33 cellular contexts compared by ENCODE assay signal in the genomic region with DNA sequence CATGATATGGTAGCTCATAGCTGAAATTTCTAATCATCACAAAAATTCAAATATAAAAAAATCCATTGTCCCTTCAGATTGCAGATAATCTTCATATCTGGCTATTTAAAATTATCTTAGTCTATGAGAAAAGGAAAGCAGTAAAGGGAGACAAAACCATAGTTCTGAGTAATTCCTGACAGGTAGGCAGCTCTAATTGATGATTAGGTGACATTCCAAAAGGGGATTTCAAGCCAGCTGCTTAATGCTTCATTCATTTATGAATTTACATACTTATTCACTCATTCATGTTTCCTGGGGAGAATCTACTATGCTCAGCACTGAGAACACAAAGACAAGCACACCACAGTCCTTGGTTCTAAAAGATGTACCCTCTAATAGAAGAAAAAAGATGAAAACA.
A peak's percentile ranks its signal among the peaks of the same experiment; 100 is the strongest.
DNase-seq lines count a peak whose midpoint lies in the region; TF ChIP-seq lines count a peak whose summit lies in the region.
"Had no signal": no experiment of that assay in that cellular context is flagged by ENCODE, and none has a peak within 500 bp of the region (broad histone marks: within the 10 kb centered on the region; RNA-seq: fewer than 3 reads in every experiment).

No MANE protein-coding gene starts in this region.

- no peak overlapping the region for H3K4me3 Mint-ChIP-seq in MCF 10A (ENCODE audit: unreplicated experiment)
- H3K4me3 Mint-ChIP-seq in osteocyte (ENCODE audit: unreplicated experiment): no peak overlapping the region
- H3K4me3 Mint-ChIP-seq: B cell; CD14-positive monocyte; CD4-positive, alpha-beta memory T cell; CD4-positive, alpha-beta T cell; CD4-positive, CD25-positive, alpha-beta regulatory T cell; CD8-positive, alpha-beta memory T cell; CD8-positive, alpha-beta T cell had no signal

- no peaks in the 10 kb centered on the region for H3K27me3 ChIP-seq in mammary epithelial cell (ENCODE audit: insufficient read depth, low read length)
- no peaks in the 10 kb centered on the region for H3K27me3 ChIP-seq in neural cell (ENCODE audit: insufficient read depth, low read depth, low read length)
- H3K27me3 ChIP-seq: BE2C; BLaER1; BLaER1 treated with 17β-estradiol and CSF1 and Interleukin-3, amounts not matched to agents 10 nM and 100 nM had no signal

- no peak overlapping the region for H2AFZ ChIP-seq in mammary epithelial cell (ENCODE audit: low read depth, low read length)
- no peak overlapping the region for H2AFZ ChIP-seq in neural cell (ENCODE audit: low read depth, low read length)

- no peaks in the 10 kb centered on the region for H3F3A ChIP-seq in neural cell (ENCODE audit: insufficient read depth, low read length, poor library complexity, severe bottlenecking)

- no peaks in the 10 kb centered on the region for H3K4me1 ChIP-seq in mammary epithelial cell (ENCODE audit: insufficient read depth, low read length)
- H3K4me1 ChIP-seq: A549, BE2C, BLaER1, Caco-2 had no signal

- no peaks in the 10 kb centered on the region for H4K20me1 ChIP-seq in mammary epithelial cell (ENCODE audit: insufficient read depth, low read length)
- H4K20me1 ChIP-seq in neural cell (ENCODE audit: insufficient read depth): no peaks in the 10 kb centered on the region
- H4K20me1 ChIP-seq: BLaER1; BLaER1 treated with 17β-estradiol and CSF1 and Interleukin-3, amounts not matched to agents 10 nM and 100 nM had no signal

- H3K9me3 Mint-ChIP-seq in MCF 10A (ENCODE audit: unreplicated experiment) (no peaks in the 10 kb centered on the region), osteocyte (ENCODE audit: unreplicated experiment) (peaks cover 4% of the 10 kb centered on the region)

- H3K4me3 ChIP-seq in mammary epithelial cell (replicated peaks in 1 of 3; ENCODE audit: insufficient read depth in 1 of 3, low read depth in 2 of 3, low read length in 3 of 3): no peak overlapping the region
- H3K4me3 ChIP-seq in neural cell (ENCODE audit: low read length): no peak overlapping the region
- H3K4me3 ChIP-seq: A549; BLaER1; BLaER1 treated with 17β-estradiol and CSF1 and Interleukin-3, amounts not matched to agents 10 nM and 100 nM had no signal

- H3K36me3 ChIP-seq in mammary epithelial cell (ENCODE audit: insufficient read depth, low read length) (no peaks in the 10 kb centered on the region), neural cell (ENCODE audit: insufficient read depth, low read length) (no peaks in the 10 kb centered on the region)
- H3K36me3 ChIP-seq: BE2C; BLaER1; BLaER1 treated with 17β-estradiol and CSF1 and Interleukin-3, amounts not matched to agents 10 nM and 100 nM had no signal

- H3K9me2 ChIP-seq in neural cell (ENCODE audit: insufficient read depth, low read length): no peaks in the 10 kb centered on the region

- H3K4me1 Mint-ChIP-seq in MCF 10A (ENCODE audit: insufficient read depth, unreplicated experiment): peaks cover 5% of the 10 kb centered on the region
- peaks cover 45% of the 10 kb centered on the region for H3K4me1 Mint-ChIP-seq in osteocyte (ENCODE audit: unreplicated experiment)
- H3K4me1 Mint-ChIP-seq: B cell; CD14-positive monocyte; CD4-positive, alpha-beta memory T cell; CD4-positive, CD25-positive, alpha-beta regulatory T cell; CD8-positive, alpha-beta memory T cell had no signal

- H3K36me3 Mint-ChIP-seq in MCF 10A (ENCODE audit: insufficient read depth, unreplicated experiment) (peaks cover 5% of the 10 kb centered on the region), osteocyte (ENCODE audit: unreplicated experiment) (no peaks in the 10 kb centered on the region)
- H3K36me3 Mint-ChIP-seq: CD14-positive monocyte; CD4-positive, alpha-beta memory T cell; CD4-positive, CD25-positive, alpha-beta regulatory T cell; CD8-positive, alpha-beta memory T cell; CD8-positive, alpha-beta T cell had no signal

- no peaks in the 10 kb centered on the region for H3K9me3 ChIP-seq in mammary epithelial cell (replicated peaks; ENCODE audit: insufficient read depth, low read length)
- no peaks in the 10 kb centered on the region for H3K9me3 ChIP-seq in neural cell (ENCODE audit: low read length)
- H3K9me3 ChIP-seq: A549, BE2C, BLaER1, Caco-2 had no signal

- no TSS peak for BruUV-seq in MCF 10A (replicated peaks; lab: Mats Ljungman, UMichigan)
- BruUV-seq in mammary epithelial cell (replicated peaks; lab: Mats Ljungman, UMichigan): no TSS peak

- H3K27ac Mint-ChIP-seq in MCF 10A (ENCODE audit: low read depth, unreplicated experiment) (peak overlapping the region; percentile 8), osteocyte (ENCODE audit: unreplicated experiment) (peak overlapping the region; percentile 69)
- H3K27ac Mint-ChIP-seq: B cell; CD14-positive monocyte; CD4-positive, alpha-beta memory T cell; CD4-positive, alpha-beta T cell; CD4-positive, CD25-positive, alpha-beta regulatory T cell; CD8-positive, alpha-beta memory T cell; CD8-positive, alpha-beta T cell had no signal

- H3K79me2 ChIP-seq in mammary epithelial cell (ENCODE audit: insufficient read depth, low read length): no peaks in the 10 kb centered on the region
- no peaks in the 10 kb centered on the region for H3K79me2 ChIP-seq in neural cell (replicated peaks; ENCODE audit: insufficient read depth, low read length)

- H3K27ac ChIP-seq in mammary epithelial cell (ENCODE audit: insufficient read depth, low read depth, low read length): no peak overlapping the region
- no peak overlapping the region for H3K27ac ChIP-seq in neural cell (ENCODE audit: low read length)
- H3K27ac ChIP-seq: 22Rv1; A549; BLaER1; BLaER1 treated with 17β-estradiol and CSF1 and Interleukin-3, amounts not matched to agents 10 nM and 100 nM; C4-2B had no signal

- TF ChIP-seq RAD21 in neural cell (conservative IDR thresholded peaks at IDR 0.05): no peak

- POLR2A ChIA-PET in MCF 10A (lab: Yijun Ruan, JAX): interaction anchor here (1.3 kb wide), 1 partner anchor 17 kb away, joined by 3 read pairs; no protein-coding TSS in a partner anchor

- in situ Hi-C loops in mammary epithelial cell (cut with MboI; ENCODE audit: low sequenced_read_pairs in 2 of 2): loop anchor here in 1 of 2 donors (25.0 kb wide), 1 partner anchor 356 kb away; no protein-coding TSS in a partner anchor

- no peak for DNase-seq in MCF 10A (ENCODE audit: unreplicated experiment)
- no peak for DNase-seq in mammary epithelial cell
- DNase-seq in osteocyte (ENCODE audit: extremely low spot score, unreplicated experiment): no peak
- no peak for DNase-seq in CD1c-positive myeloid dendritic cell (ENCODE audit: extremely low spot score)
- no peak for DNase-seq in activated effector memory CD4-positive, alpha-beta T cell treated with anti-CD3 and anti-CD28 coated beads, Interleukin-2, amount 50 U/mL, for 16 hours
- DNase-seq: 8988T; ACHN; AML-193; BE2C; C1 segment of cervical spinal cord; Caco-2; Calu3; CD4-positive, alpha-beta memory T cell; CD4-positive, alpha-beta T cell; CD4-positive, CD25-positive, alpha-beta regulatory T cell; CD8-positive, alpha-beta memory T cell; CD8-positive, alpha-beta T cell; COR-L47; DMS 273 treated with DMSO at 0.1 percent for 48 hours; DMS153; DMS53; DMS79; DMS79 treated with DMSO at 0.1 percent for 48 hours; DND-41; EL had no signal

- CTCF ChIA-PET in MCF 10A (lab: Yijun Ruan, JAX) (interaction anchor here (1.5 kb wide), 1 partner anchor 434 kb away, joined by 3 read pairs; no protein-coding TSS in a partner anchor), mammary epithelial cell (lab: Charles Lee; ENCODE audit: low non-redundant PET) (no interaction called here)

- H3K9ac ChIP-seq in mammary epithelial cell (ENCODE audit: insufficient read depth, low read length): no peak overlapping the region
- no peak overlapping the region for H3K9ac ChIP-seq in neural cell (ENCODE audit: low read length)
- H3K9ac ChIP-seq: BLaER1; BLaER1 treated with 17β-estradiol and CSF1 and Interleukin-3, amounts not matched to agents 10 nM and 100 nM had no signal

- peak; percentile 82 for TF ChIP-seq EP300 in neural cell (conservative IDR thresholded peaks at IDR 0.05; ENCODE audit: poor library complexity, severe bottlenecking)

- dilution Hi-C loops in mammary epithelial cell (cut with HindIII; ENCODE audit: low sequenced_read_pairs): no loop called here

- intact Hi-C loops in MCF 10A (cut with micrococcal nuclease) (no loop called here), mammary epithelial cell (cut with micrococcal nuclease) (no loop called here)

- TF ChIP-seq CTCF in MCF 10A (IDR thresholded peaks at IDR 0.05; ENCODE audit: unreplicated experiment) (no peak), mammary epithelial cell (conservative IDR thresholded peaks at IDR 0.05 in 1 of 2, IDR thresholded peaks at IDR 0.05 in 1 of 2; ENCODE audit: extremely low read depth in 1 of 2, insufficient read depth in 1 of 2, low read depth in 1 of 2, low read length in 2 of 2) (no peak), neural cell (IDR thresholded peaks at IDR 0.05; ENCODE audit: poor library complexity, severe bottlenecking) (no peak), osteocyte (IDR thresholded peaks at IDR 0.05) (no peak)

- no peak overlapping the region for H3K4me2 ChIP-seq in mammary epithelial cell (ENCODE audit: insufficient read depth, low read depth, low read length)
- H3K4me2 ChIP-seq in neural cell (ENCODE audit: low read length): no peak overlapping the region
- H3K4me2 ChIP-seq: A549; BLaER1; BLaER1 treated with 17β-estradiol and CSF1 and Interleukin-3, amounts not matched to agents 10 nM and 100 nM had no signal

- H3K27me3 Mint-ChIP-seq in MCF 10A (ENCODE audit: insufficient read depth, unreplicated experiment) (no peaks in the 10 kb centered on the region), osteocyte (ENCODE audit: unreplicated experiment) (no peaks in the 10 kb centered on the region)
- H3K27me3 Mint-ChIP-seq: B cell; CD4-positive, alpha-beta memory T cell; CD4-positive, alpha-beta T cell; CD4-positive, CD25-positive, alpha-beta regulatory T cell; CD8-positive, alpha-beta memory T cell had no signal

TF ChIP-seq in neural cell, 6 proteins besides CTCF, POLR2A, EP300 and RAD21 (continues in another document):
- TF ChIP-seq MXI1 (conservative IDR thresholded peaks at IDR 0.05; ENCODE audit: poor library complexity, severe bottlenecking): no peak
- TF ChIP-seq SMC3 (conservative IDR thresholded peaks at IDR 0.05; ENCODE audit: poor library complexity): no peak
- TF ChIP-seq EZH2 (IDR thresholded peaks at IDR 0.05; ENCODE audit: borderline replicate concordance, insufficient read depth, low read length, poor library complexity, severe bottlenecking): no peak
- no peak for TF ChIP-seq TAF1 (IDR thresholded peaks at IDR 0.05; ENCODE audit: low read depth)
- TF ChIP-seq POLR2AphosphoS5 (IDR thresholded peaks at IDR 0.05): peak; percentile 46
